3 cellular contexts compared by ENCODE assay signal in genomic region chr17:28018439-28019070, GRCh38.
TF ChIP-seq lines count a peak whose summit lies in the region.

No MANE protein-coding gene starts in this region.

TF ChIP-seq in SK-N-SH, 30 proteins besides CTCF, POLR2A, EP300 and RAD21:
- peak; percentile 66 for TF ChIP-seq REST (IDR thresholded peaks at IDR 0.05; ENCODE audit: low read depth, low read length)
- TF ChIP-seq GATA2 (CRISPR knock-in tag; IDR thresholded peaks at IDR 0.05): no peak

TF ChIP-seq in SK-N-SH treated with all-trans-retinoic acid at 6 μM for 48 hours, 23 proteins besides CTCF, POLR2A, EP300 and RAD21 (continued from another document):
- TF ChIP-seq ZNF8 (CRISPR knock-in tag; IDR thresholded peaks at IDR 0.05) (no peak), TSHZ2 (CRISPR knock-in tag; IDR thresholded peaks at IDR 0.05) (no peak), ARNTL (CRISPR knock-in tag; IDR thresholded peaks at IDR 0.05; ENCODE audit: borderline replicate concordance, low read depth) (no peak), GLIS3 (CRISPR knock-in tag; IDR thresholded peaks at IDR 0.05) (no peak), ZNF70 (CRISPR knock-in tag; IDR thresholded peaks at IDR 0.05) (no peak), POU6F1 (CRISPR knock-in tag; IDR thresholded peaks at IDR 0.05; ENCODE audit: borderline replicate concordance, low read depth) (no peak), CSRNP3 (CRISPR knock-in tag; IDR thresholded peaks at IDR 0.05) (no peak), PPARA (CRISPR knock-in tag; IDR thresholded peaks at IDR 0.05; ENCODE audit: borderline replicate concordance) (no peak), OSR1 (CRISPR knock-in tag; IDR thresholded peaks at IDR 0.05) (no peak), BACH2 (CRISPR knock-in tag; IDR thresholded peaks at IDR 0.05; ENCODE audit: borderline replicate concordance) (no peak), ZC3H10 (CRISPR knock-in tag; IDR thresholded peaks at IDR 0.05) (no peak), ZNF565 (CRISPR knock-in tag; conservative IDR thresholded peaks at IDR 0.05; ENCODE audit: low read depth) (no peak)

TF ChIP-seq in H1, 55 proteins besides CTCF, POLR2A, EP300 and RAD21:
- TF ChIP-seq POLR2AphosphoS5 (IDR thresholded peaks at IDR 0.05; ENCODE audit: low read depth, low read length) (no peak), TBP (IDR thresholded peaks at IDR 0.05; ENCODE audit: low read depth, low read length) (no peak), HDAC6 (IDR thresholded peaks at IDR 0.05; ENCODE audit: low read depth, low read length) (no peak), CTBP2 (IDR thresholded peaks at IDR 0.05; ENCODE audit: borderline replicate concordance, insufficient read depth, insufficient read length, low read length) (no peak), YY1 (IDR thresholded peaks at IDR 0.05; ENCODE audit: low read depth, low read length) (no peak), BRCA1 (IDR thresholded peaks at IDR 0.05; ENCODE audit: low read depth, low read length) (no peak)
